ENCODE assay signal across 12 cellular contexts in the genomic region with DNA sequence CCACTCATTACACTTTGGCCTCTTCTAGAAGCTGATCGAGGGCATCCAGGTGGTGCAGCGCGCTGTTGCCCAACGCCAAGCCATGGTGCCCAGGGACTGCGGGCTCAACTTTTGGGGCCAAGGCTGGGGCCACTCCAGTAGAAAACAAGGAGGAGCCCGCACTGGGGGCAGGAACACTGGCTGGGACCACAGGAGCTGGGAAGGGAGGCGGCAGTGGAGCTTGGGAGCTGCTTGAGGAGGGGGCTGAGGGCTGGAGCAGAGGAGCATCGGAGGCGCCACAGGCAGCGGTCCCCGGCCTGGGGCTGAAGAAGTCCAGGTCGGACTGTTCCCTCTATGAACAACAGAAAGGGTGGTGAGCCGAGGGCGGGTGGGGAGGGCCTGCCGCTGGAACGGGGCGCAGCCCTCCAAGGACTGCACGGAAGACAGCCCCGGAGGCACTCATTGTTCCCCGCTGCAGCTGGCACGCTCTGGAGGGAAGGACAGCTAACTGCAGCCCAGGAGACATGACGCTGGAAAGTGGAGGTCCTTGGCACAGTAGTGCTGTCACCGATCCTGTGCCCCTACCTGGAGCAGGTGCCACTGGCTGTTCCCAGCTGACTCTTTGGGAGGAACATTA. TPM values are rescaled to one million over a fixed set of nuclear protein-coding genes. Genes with fewer than 3 reads are reported as not detected.
DNase-seq lines count a peak whose midpoint lies in the region; ATAC-seq, FAIRE-seq and TF ChIP-seq lines count a peak whose summit lies in the region.
"Had no signal": no experiment of that assay in that cellular context is flagged by ENCODE, and none has a peak within 500 bp of the region (broad histone marks: within the 10 kb centered on the region; RNA-seq: fewer than 3 reads in every experiment).

No MANE protein-coding gene starts in this region.

- no peak for FAIRE-seq in H1 (lab: Jason Lieb, UNC)
- FAIRE-seq: small intestine had no signal

- H3K9me3 Mint-ChIP-seq in activated T-cell treated with anti-CD3 and anti-CD28 coated beads, Interleukin-2, amount 50 U/mL, for 24 hours, result no peaks in the 10 kb centered on the region
- H3K9me3 Mint-ChIP-seq in stimulated activated naive CD8-positive, alpha-beta T cell treated with anti-CD3 and anti-CD28 coated beads, Interleukin-15, Interleukin-2, amounts not matched to agents 100 ng/mL and 50 ng/mL, for 24 hours, result no peaks in the 10 kb centered on the region

- no peak overlapping the region for H3K23ac ChIP-seq in H1 (ENCODE audit: insufficient read length)

- H3K27ac ChIP-seq in H1 (ENCODE audit: low read depth, low read length) (peak overlapping the region; percentile 61), prostate gland (no peak overlapping the region)
- H3K27ac ChIP-seq: hepatocyte, parathyroid adenoma had no signal

- H3K23me2 ChIP-seq in H1 (ENCODE audit: low read depth, low read length), result no peaks in the 10 kb centered on the region

- peak overlapping the region; percentile 76; the same call in 1 of the 2 replicates for H4K8ac ChIP-seq in H1 (ENCODE audit: extremely low read depth, insufficient read depth, low read length)

- peak overlapping the region in 1 of 2 experiments; percentile 18; a peak in 1 of 4 replicates for H3K4me2 ChIP-seq in H1 (ENCODE audit: insufficient read depth in 1 of 2, low read depth in 2 of 2, low read length in 2 of 2)
- H3K4me2 ChIP-seq: hepatocyte had no signal

- no peak overlapping the region for H4K91ac ChIP-seq in H1 (replicated peaks; ENCODE audit: insufficient read length, low read length)

- H2BK120ac ChIP-seq in H1 (replicated peaks; ENCODE audit: low read depth, low read length), result no peak overlapping the region

- no peak overlapping the region for H2AK5ac ChIP-seq in H1 (ENCODE audit: low read depth, low read length)

- H3K9ac ChIP-seq in H1 (replicated peaks in 1 of 4; ENCODE audit: extremely low read depth in 1 of 4, low read depth in 3 of 4, low read length in 3 of 4), result no peak overlapping the region
- H3K9ac ChIP-seq: parathyroid adenoma had no signal

- ATAC-seq in T-helper 17 cell, result no peak
- no peak for ATAC-seq in HG03571 (IDR thresholded peaks at IDR 0.05; ENCODE audit: unreplicated experiment)

- H2BK20ac ChIP-seq in H1 (ENCODE audit: low read length), result no peak overlapping the region

- H4K5ac ChIP-seq in H1 (ENCODE audit: insufficient read length, low read depth, low read length), result no peak overlapping the region

- no peak for TF ChIP-seq CTCF in H1 (IDR thresholded peaks at IDR 0.05; ENCODE audit: control extremely low read depth in 1 of 3, insufficient read depth in 1 of 3, low read depth in 1 of 3, low read length in 3 of 3)
- no peak for TF ChIP-seq CTCF in prostate gland (IDR thresholded peaks at IDR 0.05)

- H3K27ac Mint-ChIP-seq in activated T-cell treated with anti-CD3 and anti-CD28 coated beads, Interleukin-2, amount 50 U/mL, for 24 hours, result peak overlapping the region; percentile 75
- H3K27ac Mint-ChIP-seq in T-helper 17 cell, result peak overlapping the region; percentile 73
- peak overlapping the region; percentile 72 for H3K27ac Mint-ChIP-seq in stimulated activated naive CD8-positive, alpha-beta T cell treated with anti-CD3 and anti-CD28 coated beads, Interleukin-15, Interleukin-2, amounts not matched to agents 100 ng/mL and 50 ng/mL, for 24 hours

- H2BK12ac ChIP-seq in H1 (ENCODE audit: low read depth, low read length), result 0 out of 2 replicates have a peak overlapping the region, but pooled peaks have one; percentile 17

- H3K36me3 Mint-ChIP-seq in activated T-cell treated with anti-CD3 and anti-CD28 coated beads, Interleukin-2, amount 50 U/mL, for 24 hours (ENCODE audit: low read depth), result peaks cover 99% of the 10 kb centered on the region
- peaks cover 5% of the 10 kb centered on the region for H3K36me3 Mint-ChIP-seq in T-helper 17 cell (ENCODE audit: low read depth)
- H3K36me3 Mint-ChIP-seq in stimulated activated naive CD8-positive, alpha-beta T cell treated with anti-CD3 and anti-CD28 coated beads, Interleukin-15, Interleukin-2, amounts not matched to agents 100 ng/mL and 50 ng/mL, for 24 hours (ENCODE audit: low read depth), result peaks cover 67% of the 10 kb centered on the region

- H3K4me1 Mint-ChIP-seq in activated T-cell treated with anti-CD3 and anti-CD28 coated beads, Interleukin-2, amount 50 U/mL, for 24 hours (ENCODE audit: low read depth), result peaks cover 54% of the 10 kb centered on the region
- peaks cover 36% of the 10 kb centered on the region for H3K4me1 Mint-ChIP-seq in T-helper 17 cell
- peaks cover 53% of the 10 kb centered on the region for H3K4me1 Mint-ChIP-seq in stimulated activated naive CD8-positive, alpha-beta T cell treated with anti-CD3 and anti-CD28 coated beads, Interleukin-15, Interleukin-2, amounts not matched to agents 100 ng/mL and 50 ng/mL, for 24 hours (ENCODE audit: low read depth)

- H2AFZ ChIP-seq in H1 (ENCODE audit: low read length), result no peak overlapping the region
- H2AFZ ChIP-seq: hepatocyte, parathyroid adenoma had no signal

- H3K4me1 ChIP-seq in H1 (replicated peaks in 1 of 4; ENCODE audit: control insufficient read depth in 3 of 4, insufficient read depth in 4 of 4, low read length in 3 of 4), result peaks cover 0 to 4% (median 0%) of the 10 kb centered on the region in 4 experiments; a peak in 3 of 7 replicates
- H3K4me1 ChIP-seq in prostate gland (replicated peaks), result no peaks in the 10 kb centered on the region
- H3K4me1 ChIP-seq: parathyroid adenoma, uterus had no signal

- no peak overlapping the region for H3K18ac ChIP-seq in H1 (ENCODE audit: extremely low read depth, low read length)

- intact Hi-C loops in prostate gland (cut with DNase I), result no loop called here

- no peak overlapping the region for H3K4me3 Mint-ChIP-seq in activated T-cell treated with anti-CD3 and anti-CD28 coated beads, Interleukin-2, amount 50 U/mL, for 24 hours
- peak overlapping the region; percentile 45 for H3K4me3 Mint-ChIP-seq in T-helper 17 cell
- H3K4me3 Mint-ChIP-seq in stimulated activated naive CD8-positive, alpha-beta T cell treated with anti-CD3 and anti-CD28 coated beads, Interleukin-15, Interleukin-2, amounts not matched to agents 100 ng/mL and 50 ng/mL, for 24 hours, result no peak overlapping the region

- no peak for TF ChIP-seq POLR2A in H1 (IDR thresholded peaks at IDR 0.05; ENCODE audit: control extremely low read depth in 1 of 2, low read depth in 2 of 2, low read length in 2 of 2)
- TF ChIP-seq POLR2A in prostate gland (IDR thresholded peaks at IDR 0.05), result no peak

- CTCF ChIA-PET in H1 (lab: Charles Lee; ENCODE audit: partially characterized antibody), result interaction anchor here (0.6 to 16.5 kb wide), 74 partner anchors 9 to 498 kb away, joined by 3 to 369 read pairs (median 5); a partner anchor contains a TSS

- DNase-seq in activated T-cell treated with anti-CD3 and anti-CD28 coated beads, Interleukin-2, amount 50 U/mL, for 24 hours, result no peak
- no peak for DNase-seq in activated T-cell treated with anti-CD3 and anti-CD28 coated beads, Interleukin-2, amount 50 U/mL, for 1 hour
- DNase-seq in T-helper 17 cell, result no peak
- DNase-seq in H1 (ENCODE audit: low read depth in 1 of 2, low spot score in 2 of 2), result no peak
- no peak for DNase-seq in prostate gland (ENCODE audit: low spot score)
- DNase-seq in Kasumi-1 (lab: John Stamatoyannopoulos, UW), result no peak
- DNase-seq: small intestine, uterus had no signal

- peak overlapping the region; percentile 23 for H3K4ac ChIP-seq in H1 (replicated peaks; ENCODE audit: insufficient read length, low read depth, low read length)

- H3K36me3 ChIP-seq in H1 (ENCODE audit: control insufficient read depth in 2 of 4, insufficient read depth in 4 of 4, low read length in 3 of 4), result peaks cover 34 to 75% (median 65%) of the 10 kb centered on the region in 4 experiments
- peaks cover 18 to 35% of the 10 kb centered on the region in 2 donors for H3K36me3 ChIP-seq in prostate gland
- H3K36me3 ChIP-seq: uterus had no signal

- H3K9me3 ChIP-seq in T-helper 17 cell (ENCODE audit: control insufficient read depth, low read length, poor library complexity, severe bottlenecking) (no peaks in the 10 kb centered on the region), H1 (ENCODE audit: insufficient read depth in 2 of 2, low read depth in 1 of 2, low read length in 1 of 2) (no peaks in the 10 kb centered on the region), prostate gland (no peaks in the 10 kb centered on the region)
- H3K9me3 ChIP-seq: uterus had no signal

- no peak for TF ChIP-seq RAD21 in H1 (IDR thresholded peaks at IDR 0.05 in 1 of 2, conservative IDR thresholded peaks at IDR 0.05 in 1 of 2; ENCODE audit: low read depth in 2 of 2, low read length in 2 of 2)

- no peak overlapping the region for H3K14ac ChIP-seq in H1 (ENCODE audit: insufficient read length)

- H3K27me3 Mint-ChIP-seq in activated T-cell treated with anti-CD3 and anti-CD28 coated beads, Interleukin-2, amount 50 U/mL, for 24 hours, result no peaks in the 10 kb centered on the region
- no peaks in the 10 kb centered on the region for H3K27me3 Mint-ChIP-seq in T-helper 17 cell
- H3K27me3 Mint-ChIP-seq in stimulated activated naive CD8-positive, alpha-beta T cell treated with anti-CD3 and anti-CD28 coated beads, Interleukin-15, Interleukin-2, amounts not matched to agents 100 ng/mL and 50 ng/mL, for 24 hours, result no peaks in the 10 kb centered on the region

- no peaks in the 10 kb centered on the region for H3K79me1 ChIP-seq in H1 (ENCODE audit: low read depth, low read length)

- H2BK15ac ChIP-seq in H1 (ENCODE audit: low read length), result no peak overlapping the region

- POLR2A ChIA-PET in H1 (lab: Charles Lee; ENCODE audit: partially characterized antibody), result interaction anchor here (0.5 to 6.3 kb wide), 20 partner anchors 8 to 259 kb away, joined by 3 to 53 read pairs (median 4); a partner anchor contains a TSS

- peaks cover 14 to 29% of the 10 kb centered on the region in 2 experiments for H4K20me1 ChIP-seq in H1 (replicated peaks in 1 of 2; ENCODE audit: control insufficient read depth in 1 of 2, insufficient read depth in 2 of 2, low read length in 2 of 2)

- 92% methylated on average over 21 of the region's 23 CpGs; no CpG with 5 or more reads in 1 of the 2 experiments for WGBS in H1 (ENCODE audit: extremely low coverage in 1 of 2, insufficient coverage in 1 of 2, insufficient read length in 1 of 2, insufficient replicate concordance in 2 of 2, low coverage in 1 of 2, low lambda C conversion rate in 2 of 2, missing lambda C conversion rate in 1 of 2), 2 experiments
- 81% methylated on average over 23 of the region's 23 CpGs for WGBS in prostate gland

- peak overlapping the region; percentile 44 for H2BK5ac ChIP-seq in H1 (ENCODE audit: low read depth, low read length)

- no peaks in the 10 kb centered on the region for H3K27me3 ChIP-seq in H1 (replicated peaks in 1 of 4; ENCODE audit: control insufficient read depth in 3 of 4, extremely low read depth in 1 of 4, insufficient read depth in 3 of 4, low read length in 3 of 4)
- H3K27me3 ChIP-seq in prostate gland (replicated peaks; ENCODE audit: insufficient read depth), result no peaks in the 10 kb centered on the region
- H3K27me3 ChIP-seq: hepatocyte, uterus had no signal

- H3K4me3 ChIP-seq in H1 (ENCODE audit: extremely low read depth in 1 of 4, insufficient read depth in 2 of 4, low read depth in 3 of 4, low read length in 4 of 4) (no peak overlapping the region), prostate gland (no peak overlapping the region)
- H3K4me3 ChIP-seq: hepatocyte, uterus had no signal

- H3K79me2 ChIP-seq in H1 (ENCODE audit: control insufficient read depth in 1 of 2, insufficient read depth in 2 of 2, low read length in 2 of 2), result no peaks in the 10 kb centered on the region
- H3K79me2 ChIP-seq: hepatocyte, parathyroid adenoma had no signal

- no peak for TF ChIP-seq EP300 in H1 (IDR thresholded peaks at IDR 0.05; ENCODE audit: borderline replicate concordance in 1 of 2, low read depth in 2 of 2, low read length in 2 of 2)

- no peak overlapping the region for H3K56ac ChIP-seq in H1 (replicated peaks; ENCODE audit: insufficient read length, low read depth, low read length)

RNA-seq across cellular contexts. Expression of a gene that starts 21.5 kb away (rescaled TPM):
- total RNA-seq in T-helper 17 cell (10 to 100 TPM; 85.4 to 89.1 TPM), prostate gland (10 to 100 TPM; 18.9 to 43.3 TPM)
- total RNA-seq in H1 (2021; fragmentation: NEBNext Ultra II Directional; extraction: Animal tissue kit (Norgen Biotek cat#: 25700)), result 54.2 and 60.0 TPM in 2 replicates
- 40.6 and 53.8 TPM in 2 replicates for polyA plus RNA-seq in H1 (2011; rRNA removed)
- polyA plus RNA-seq in H1 (2011; cell fraction: cytosol; rRNA removed), result 33.2 TPM
- 198 TPM for polyA plus RNA-seq in H1 (2011; cell fraction: nucleus; rRNA removed)
- polyA plus RNA-seq in H1 (2012, experiment 1 of 2), result 46.1 to 56.0 TPM (median 51.1 TPM) in 4 replicates
- polyA plus RNA-seq in H1 (2012, experiment 2 of 2), result 34.9 TPM
- polyA plus RNA-seq in H1 (2013, experiment 1 of 2), result 29.5 TPM
- polyA plus RNA-seq in H1 (2013, experiment 2 of 2), result 29.5 TPM
- polyA minus RNA-seq in H1 (2011; rRNA and poly(A)+ RNA removed), result 68.7 and 69.3 TPM in 2 replicates
- polyA minus RNA-seq in H1 (2011; cell fraction: cytosol; rRNA and poly(A)+ RNA removed), result 27.2 TPM
- polyA minus RNA-seq in H1 (2011; cell fraction: nucleus; rRNA and poly(A)+ RNA removed), result 63.3 TPM

RNA-seq across cellular contexts. Expression of a gene that starts 21.8 kb away (rescaled TPM):
- total RNA-seq in T-helper 17 cell (10 to 100 TPM; 33.9 to 35.6 TPM), prostate gland (10 to 100 TPM; 40.8 to 45.3 TPM)
- total RNA-seq in H1 (2021; fragmentation: NEBNext Ultra II Directional; extraction: Animal tissue kit (Norgen Biotek cat#: 25700)), result 75.5 and 79.4 TPM in 2 replicates
- 53.9 and 63.4 TPM in 2 replicates for polyA plus RNA-seq in H1 (2011; rRNA removed)
- 88.1 TPM for polyA plus RNA-seq in H1 (2011; cell fraction: cytosol; rRNA removed)
- 48.6 TPM for polyA plus RNA-seq in H1 (2011; cell fraction: nucleus; rRNA removed)
- 85.8 to 103 TPM (median 95.2 TPM) in 4 replicates for polyA plus RNA-seq in H1 (2012, experiment 1 of 2)
- polyA plus RNA-seq in H1 (2012, experiment 2 of 2), result 53.8 TPM
- polyA plus RNA-seq in H1 (2013, experiment 1 of 2), result 58.9 TPM
- polyA plus RNA-seq in H1 (2013, experiment 2 of 2), result 58.5 TPM
- 60.9 and 63.9 TPM in 2 replicates for polyA minus RNA-seq in H1 (2011; rRNA and poly(A)+ RNA removed)
- polyA minus RNA-seq in H1 (2011; cell fraction: cytosol; rRNA and poly(A)+ RNA removed), result 31.1 TPM
- polyA minus RNA-seq in H1 (2011; cell fraction: nucleus; rRNA and poly(A)+ RNA removed), result 38.1 TPM

RNA-seq across cellular contexts. Expression of a gene that starts 31.1 kb away (rescaled TPM):
- 10 to 100 TPM; 27.0 to 35.0 TPM for total RNA-seq in T-helper 17 cell
- total RNA-seq in H1 (2021; fragmentation: NEBNext Ultra II Directional; extraction: Animal tissue kit (Norgen Biotek cat#: 25700)), result 16.1 and 17.5 TPM in 2 replicates
- 51.1 and 60.6 TPM in 2 replicates for polyA plus RNA-seq in H1 (2011; rRNA removed)
- 50.3 TPM for polyA plus RNA-seq in H1 (2011; cell fraction: cytosol; rRNA removed)
- polyA plus RNA-seq in H1 (2011; cell fraction: nucleus; rRNA removed), result 38.8 TPM
- 18.3 to 30.8 TPM (median 24.5 TPM) in 4 replicates for polyA plus RNA-seq in H1 (2012, experiment 1 of 2)
- 29.7 TPM for polyA plus RNA-seq in H1 (2012, experiment 2 of 2)
- 18.4 TPM for polyA plus RNA-seq in H1 (2013, experiment 1 of 2)
- polyA plus RNA-seq in H1 (2013, experiment 2 of 2), result 18.0 TPM
- 29.5 and 38.8 TPM in 2 replicates for polyA minus RNA-seq in H1 (2011; rRNA and poly(A)+ RNA removed)
- polyA minus RNA-seq in H1 (2011; cell fraction: cytosol; rRNA and poly(A)+ RNA removed), result 10.4 TPM
- 13.0 TPM for polyA minus RNA-seq in H1 (2011; cell fraction: nucleus; rRNA and poly(A)+ RNA removed)
- 10 to 100 TPM; 14.1 to 31.4 TPM for total RNA-seq in prostate gland

RNA-seq across cellular contexts. Expression of a gene that starts 34.4 kb away (rescaled TPM):
- total RNA-seq in T-helper 17 cell (10 to 100 TPM; 75.0 to 75.3 TPM), prostate gland (10 to 100 TPM; 41.0 to 46.7 TPM)
- total RNA-seq in H1 (2021; fragmentation: NEBNext Ultra II Directional; extraction: Animal tissue kit (Norgen Biotek cat#: 25700)), result 97.4 and 98.5 TPM in 2 replicates
- 154 and 163 TPM in 2 replicates for polyA plus RNA-seq in H1 (2011; rRNA removed)
- 146 TPM for polyA plus RNA-seq in H1 (2011; cell fraction: cytosol; rRNA removed)
- polyA plus RNA-seq in H1 (2011; cell fraction: nucleus; rRNA removed), result 356 TPM
- polyA plus RNA-seq in H1 (2012, experiment 1 of 2), result 68.3 to 138 TPM (median 101 TPM) in 4 replicates
- 88.0 TPM for polyA plus RNA-seq in H1 (2012, experiment 2 of 2)
- polyA plus RNA-seq in H1 (2013, experiment 1 of 2), result 67.3 TPM
- polyA plus RNA-seq in H1 (2013, experiment 2 of 2), result 64.2 TPM
- polyA minus RNA-seq in H1 (2011; rRNA and poly(A)+ RNA removed), result 89.4 and 94.3 TPM in 2 replicates
- polyA minus RNA-seq in H1 (2011; cell fraction: cytosol; rRNA and poly(A)+ RNA removed), result 49.2 TPM
- polyA minus RNA-seq in H1 (2011; cell fraction: nucleus; rRNA and poly(A)+ RNA removed), result 64.7 TPM

RNA-seq across cellular contexts. Expression of a gene that starts 49.3 kb away (rescaled TPM):
- total RNA-seq in T-helper 17 cell (10 to 100 TPM; 13.7 to 15.1 TPM), prostate gland (10 to 100 TPM in 1 of 2 donors, 1 to 10 TPM in 1; 5.2 to 15.2 TPM)
- total RNA-seq in H1 (2021; fragmentation: NEBNext Ultra II Directional; extraction: Animal tissue kit (Norgen Biotek cat#: 25700)), result 28.6 and 33.3 TPM in 2 replicates
- 32.6 and 34.2 TPM in 2 replicates for polyA plus RNA-seq in H1 (2011; rRNA removed)
- 28.9 TPM for polyA plus RNA-seq in H1 (2011; cell fraction: cytosol; rRNA removed)
- polyA plus RNA-seq in H1 (2011; cell fraction: nucleus; rRNA removed), result 28.4 TPM
- polyA plus RNA-seq in H1 (2012, experiment 1 of 2), result 18.5 to 29.1 TPM (median 25.6 TPM) in 4 replicates
- 29.7 TPM for polyA plus RNA-seq in H1 (2012, experiment 2 of 2)
- polyA plus RNA-seq in H1 (2013, experiment 1 of 2), result 26.5 TPM
- 25.1 TPM for polyA plus RNA-seq in H1 (2013, experiment 2 of 2)
- polyA minus RNA-seq in H1 (2011; rRNA and poly(A)+ RNA removed), result 19.6 and 21.1 TPM in 2 replicates
- polyA minus RNA-seq in H1 (2011; cell fraction: cytosol; rRNA and poly(A)+ RNA removed), result 10.9 TPM
- 18.0 TPM for polyA minus RNA-seq in H1 (2011; cell fraction: nucleus; rRNA and poly(A)+ RNA removed)
